In the genomic region with DNA sequence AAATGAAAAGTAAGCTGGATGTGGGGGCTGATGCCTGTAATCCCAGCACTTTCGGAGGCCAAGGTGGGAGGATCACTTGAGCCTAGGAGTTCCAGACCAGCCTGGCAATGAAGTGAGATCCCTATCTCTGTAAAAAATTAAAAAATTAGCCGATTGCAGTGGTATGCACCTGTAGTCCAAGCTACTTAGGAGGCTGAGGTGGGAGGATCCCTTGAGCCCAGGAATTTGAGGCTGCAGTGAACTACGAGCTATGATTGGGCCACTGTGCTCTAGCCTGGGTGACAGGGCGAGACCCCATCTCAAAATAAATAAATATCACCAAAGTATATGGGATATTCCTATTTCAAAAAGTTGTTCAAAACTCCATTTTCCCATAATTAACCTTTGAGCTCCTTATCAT, we compare ENCODE assay signal across 26 cellular contexts.
"Had no signal": no experiment of that assay in that cellular context is flagged by ENCODE, and none has a peak within 500 bp of the region (broad histone marks: within the 10 kb centered on the region; RNA-seq: fewer than 3 reads in every experiment).

No MANE protein-coding gene starts in this region.

- H3K9me3 Mint-ChIP-seq: activated B cell treated with CpG ODN at 0.5 μM for 24 hours; activated CD8-positive, alpha-beta T cell treated with anti-CD3 and anti-CD28 coated beads for 36 hours; activated naive CD4-positive, alpha-beta T cell treated with anti-CD3 and anti-CD28 coated beads, Interleukin-2, amount 50 U/mL, for 24 hours; activated naive CD8-positive, alpha-beta T cell treated with anti-CD3 and anti-CD28 coated beads, Interleukin-2, amount 50 U/mL, for 24 hours; activated T-helper 2 cell treated with anti-CD3 and anti-CD28 coated beads, Interferon-gamma antibody, Interleukin-2, Interleukin-4, amounts not matched to agents 10 μg/mL and 5 μg/mL and 100 μg/mL, durations not matched to agents 14 hours and 24 hours and 36 hours; dendritic cell treated with granulocyte-macrophage colony-stimulating factor and Interleukin-4, amounts not matched to agents 40 ng/mL and 50 ng/mL, for 4 days; mesothelial cell of epicardium; naive thymus-derived CD4-positive, alpha-beta T cell; T-helper 2 cell treated with Interferon-gamma antibody and Interleukin-4, amounts not matched to agents 5 μg/mL and 100 μg/mL, for 36 hours had no signal

- H3K4me3 Mint-ChIP-seq: activated B cell treated with CpG ODN at 0.5 μM for 24 hours; activated CD8-positive, alpha-beta T cell treated with anti-CD3 and anti-CD28 coated beads for 36 hours; activated naive CD4-positive, alpha-beta T cell treated with anti-CD3 and anti-CD28 coated beads, Interleukin-2, amount 50 U/mL, for 24 hours; activated naive CD8-positive, alpha-beta T cell treated with anti-CD3 and anti-CD28 coated beads, Interleukin-2, amount 50 U/mL, for 24 hours; dendritic cell treated with granulocyte-macrophage colony-stimulating factor and Interleukin-4, amounts not matched to agents 40 ng/mL and 50 ng/mL, for 4 days; mesothelial cell of epicardium; naive thymus-derived CD4-positive, alpha-beta T cell; T-helper 2 cell treated with Interferon-gamma antibody and Interleukin-4, amounts not matched to agents 5 μg/mL and 100 μg/mL, for 36 hours had no signal

- H3K36me3 Mint-ChIP-seq: mesothelial cell of epicardium had no signal

- H3K4me3 ChIP-seq: esophagus squamous epithelium, heart right ventricle, right atrium auricular region, testis, transverse colon, uterus had no signal

- H3K27me3 ChIP-seq: esophagus squamous epithelium, heart right ventricle, right atrium auricular region, testis, transverse colon, uterus had no signal

- H3K9me3 ChIP-seq: esophagus squamous epithelium, heart right ventricle, right atrium auricular region, testis, transverse colon, uterus had no signal

- ATAC-seq: activated CD8-positive, alpha-beta T cell treated with anti-CD3 and anti-CD28 coated beads for 36 hours; activated naive CD8-positive, alpha-beta T cell treated with anti-CD3 and anti-CD28 coated beads, Interleukin-2, amount 50 U/mL, for 24 hours; heart right ventricle; naive thymus-derived CD4-positive, alpha-beta T cell; stimulated activated naive CD8-positive, alpha-beta T cell treated with anti-CD3 and anti-CD28 coated beads, Interleukin-15, Interleukin-2, amounts not matched to agents 100 U/mL and 50 U/mL, for 24 hours had no signal

- H3K27ac ChIP-seq: esophagus squamous epithelium, right atrium auricular region, testis, uterus had no signal

- H3K36me3 ChIP-seq: esophagus squamous epithelium, right atrium auricular region, transverse colon, uterus had no signal

- H3K4me1 Mint-ChIP-seq: activated B cell treated with CpG ODN at 0.5 μM for 24 hours; activated naive CD4-positive, alpha-beta T cell treated with anti-CD3 and anti-CD28 coated beads, Interleukin-2, amount 50 U/mL, for 24 hours had no signal

- H3K4me1 ChIP-seq: right atrium auricular region, testis, uterus had no signal

- H3K27me3 Mint-ChIP-seq: activated B cell treated with CpG ODN at 0.5 μM for 24 hours; activated CD8-positive, alpha-beta T cell treated with anti-CD3 and anti-CD28 coated beads for 36 hours; activated naive CD4-positive, alpha-beta T cell treated with anti-CD3 and anti-CD28 coated beads, Interleukin-2, amount 50 U/mL, for 24 hours; activated naive CD8-positive, alpha-beta T cell treated with anti-CD3 and anti-CD28 coated beads, Interleukin-2, amount 50 U/mL, for 24 hours; dendritic cell treated with granulocyte-macrophage colony-stimulating factor and Interleukin-4, amounts not matched to agents 40 ng/mL and 50 ng/mL, for 4 days; naive thymus-derived CD4-positive, alpha-beta T cell had no signal

- H3K27ac Mint-ChIP-seq: activated B cell treated with CpG ODN at 0.5 μM for 24 hours; activated CD8-positive, alpha-beta T cell treated with anti-CD3 and anti-CD28 coated beads for 36 hours; activated naive CD4-positive, alpha-beta T cell treated with anti-CD3 and anti-CD28 coated beads, Interleukin-2, amount 50 U/mL, for 24 hours; activated naive CD8-positive, alpha-beta T cell treated with anti-CD3 and anti-CD28 coated beads, Interleukin-2, amount 50 U/mL, for 24 hours; activated T-helper 2 cell treated with anti-CD3 and anti-CD28 coated beads, Interferon-gamma antibody, Interleukin-2, Interleukin-4, amounts not matched to agents 10 μg/mL and 5 μg/mL and 100 μg/mL, durations not matched to agents 14 hours and 24 hours and 36 hours; mesothelial cell of epicardium; naive thymus-derived CD4-positive, alpha-beta T cell; T-helper 2 cell treated with Interferon-gamma antibody and Interleukin-4, amounts not matched to agents 5 μg/mL and 100 μg/mL, for 36 hours had no signal

- DNase-seq: activated B cell treated with CpG ODN at 0.5 μM for 24 hours; activated CD4-positive, alpha-beta T cell treated with anti-CD3 and anti-CD28 coated beads, Interleukin-2, amount 50 U/mL, for 1 hour; activated CD8-positive, alpha-beta T cell treated with anti-CD3 and anti-CD28 coated beads for 36 hours; activated naive CD8-positive, alpha-beta T cell treated with anti-CD3 and anti-CD28 coated beads, Interleukin-2, amount 50 U/mL, for 24 hours; activated T-cell treated with anti-CD3 and anti-CD28 coated beads, Interleukin-2, amount 50 U/mL, for 48 hours; amygdala; caudate nucleus; esophagus squamous epithelium; foreskin melanocyte; heart right ventricle; kidney glomerular epithelial cell; mammary epithelial cell; naive thymus-derived CD4-positive, alpha-beta T cell; occipital lobe; stimulated activated CD4-positive, alpha-beta T cell treated with anti-CD3 and anti-CD28 coated beads, Interleukin-2, amount 100 ng/mL, for 48 hours; stimulated activated naive CD8-positive, alpha-beta T cell treated with anti-CD3 and anti-CD28 coated beads, Interleukin-15, Interleukin-2, amounts not matched to agents 100 U/mL and 50 U/mL, for 24 hours; T-helper 1 cell; testis; transverse colon; uterus had no signal
